1 cellular context compared by ENCODE assay signal in the genomic region with DNA sequence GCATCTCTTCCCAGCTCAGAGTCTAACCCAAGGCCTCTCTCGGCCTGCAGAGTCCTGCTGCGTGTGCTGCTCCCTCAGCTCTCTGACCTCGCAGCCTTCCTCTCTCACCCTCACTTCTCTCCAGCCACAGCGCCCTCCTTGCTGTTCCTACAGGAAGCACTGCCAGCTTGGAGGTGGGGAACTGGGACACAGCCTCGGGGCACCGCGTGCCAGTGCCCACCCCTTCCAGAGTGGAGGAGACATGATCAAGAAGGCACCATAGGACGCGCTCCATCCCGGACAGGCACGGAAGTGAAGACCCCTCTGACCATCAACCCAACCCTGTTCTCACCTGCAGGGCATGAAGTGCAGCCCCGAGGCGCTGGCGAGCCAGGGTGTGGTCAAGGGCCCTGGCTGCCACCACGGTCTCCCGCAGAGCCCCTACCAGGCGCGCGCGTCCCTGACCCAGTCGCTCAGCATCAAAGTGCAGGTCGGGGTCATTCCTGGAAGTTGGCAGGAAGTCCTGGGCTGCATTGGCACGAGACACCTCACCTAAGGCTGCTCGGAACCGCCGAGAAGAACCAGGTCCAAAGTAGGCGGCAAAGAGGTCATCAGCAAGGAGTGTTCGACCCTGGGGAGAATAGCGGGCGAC.
TF ChIP-seq lines count a peak whose summit lies in the region.

No MANE protein-coding gene starts in this region.

TF ChIP-seq in HepG2, 621 proteins besides CTCF, POLR2A, EP300 and RAD21 (continued from another document):
- TF ChIP-seq PPARG (CRISPR knock-in tag; conservative IDR thresholded peaks at IDR 0.05): no peak
- no peak for TF ChIP-seq RBFOX2 (IDR thresholded peaks at IDR 0.05; ENCODE audit: low read depth, low read length)
- TF ChIP-seq ZNF713 (CRISPR knock-in tag; IDR thresholded peaks at IDR 0.05): no peak
- TF ChIP-seq, protein P1, sequence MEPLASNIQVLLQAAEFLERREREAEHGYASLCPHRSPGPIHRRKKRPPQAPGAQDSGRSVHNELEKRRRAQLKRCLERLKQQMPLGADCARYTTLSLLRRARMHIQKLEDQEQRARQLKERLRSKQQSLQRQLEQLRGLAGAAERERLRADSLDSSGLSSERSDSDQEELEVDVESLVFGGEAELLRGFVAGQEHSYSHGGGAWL (CRISPR knock-in tag; IDR thresholded peaks at IDR 0.05): no peak
- no peak for TF ChIP-seq ZMYM2 (CRISPR knock-in tag; IDR thresholded peaks at IDR 0.05)
- no peak for TF ChIP-seq XRCC5 (optimal IDR thresholded peaks at IDR 0.05; ENCODE audit: low read length)
- TF ChIP-seq, protein P2, sequence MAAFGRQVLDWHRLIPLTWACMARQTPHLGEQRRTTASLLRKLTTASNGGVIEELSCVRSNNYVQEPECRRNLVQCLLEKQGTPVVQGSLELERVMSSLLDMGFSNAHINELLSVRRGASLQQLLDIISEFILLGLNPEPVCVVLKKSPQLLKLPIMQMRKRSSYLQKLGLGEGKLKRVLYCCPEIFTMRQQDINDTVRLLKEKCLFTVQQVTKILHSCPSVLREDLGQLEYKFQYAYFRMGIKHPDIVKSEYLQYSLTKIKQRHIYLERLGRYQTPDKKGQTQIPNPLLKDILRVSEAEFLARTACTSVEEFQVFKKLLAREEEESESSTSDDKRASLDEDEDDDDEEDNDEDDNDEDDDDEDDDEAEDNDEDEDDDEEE (CRISPR knock-in tag; IDR thresholded peaks at IDR 0.05): no peak
- TF ChIP-seq, protein P3, sequence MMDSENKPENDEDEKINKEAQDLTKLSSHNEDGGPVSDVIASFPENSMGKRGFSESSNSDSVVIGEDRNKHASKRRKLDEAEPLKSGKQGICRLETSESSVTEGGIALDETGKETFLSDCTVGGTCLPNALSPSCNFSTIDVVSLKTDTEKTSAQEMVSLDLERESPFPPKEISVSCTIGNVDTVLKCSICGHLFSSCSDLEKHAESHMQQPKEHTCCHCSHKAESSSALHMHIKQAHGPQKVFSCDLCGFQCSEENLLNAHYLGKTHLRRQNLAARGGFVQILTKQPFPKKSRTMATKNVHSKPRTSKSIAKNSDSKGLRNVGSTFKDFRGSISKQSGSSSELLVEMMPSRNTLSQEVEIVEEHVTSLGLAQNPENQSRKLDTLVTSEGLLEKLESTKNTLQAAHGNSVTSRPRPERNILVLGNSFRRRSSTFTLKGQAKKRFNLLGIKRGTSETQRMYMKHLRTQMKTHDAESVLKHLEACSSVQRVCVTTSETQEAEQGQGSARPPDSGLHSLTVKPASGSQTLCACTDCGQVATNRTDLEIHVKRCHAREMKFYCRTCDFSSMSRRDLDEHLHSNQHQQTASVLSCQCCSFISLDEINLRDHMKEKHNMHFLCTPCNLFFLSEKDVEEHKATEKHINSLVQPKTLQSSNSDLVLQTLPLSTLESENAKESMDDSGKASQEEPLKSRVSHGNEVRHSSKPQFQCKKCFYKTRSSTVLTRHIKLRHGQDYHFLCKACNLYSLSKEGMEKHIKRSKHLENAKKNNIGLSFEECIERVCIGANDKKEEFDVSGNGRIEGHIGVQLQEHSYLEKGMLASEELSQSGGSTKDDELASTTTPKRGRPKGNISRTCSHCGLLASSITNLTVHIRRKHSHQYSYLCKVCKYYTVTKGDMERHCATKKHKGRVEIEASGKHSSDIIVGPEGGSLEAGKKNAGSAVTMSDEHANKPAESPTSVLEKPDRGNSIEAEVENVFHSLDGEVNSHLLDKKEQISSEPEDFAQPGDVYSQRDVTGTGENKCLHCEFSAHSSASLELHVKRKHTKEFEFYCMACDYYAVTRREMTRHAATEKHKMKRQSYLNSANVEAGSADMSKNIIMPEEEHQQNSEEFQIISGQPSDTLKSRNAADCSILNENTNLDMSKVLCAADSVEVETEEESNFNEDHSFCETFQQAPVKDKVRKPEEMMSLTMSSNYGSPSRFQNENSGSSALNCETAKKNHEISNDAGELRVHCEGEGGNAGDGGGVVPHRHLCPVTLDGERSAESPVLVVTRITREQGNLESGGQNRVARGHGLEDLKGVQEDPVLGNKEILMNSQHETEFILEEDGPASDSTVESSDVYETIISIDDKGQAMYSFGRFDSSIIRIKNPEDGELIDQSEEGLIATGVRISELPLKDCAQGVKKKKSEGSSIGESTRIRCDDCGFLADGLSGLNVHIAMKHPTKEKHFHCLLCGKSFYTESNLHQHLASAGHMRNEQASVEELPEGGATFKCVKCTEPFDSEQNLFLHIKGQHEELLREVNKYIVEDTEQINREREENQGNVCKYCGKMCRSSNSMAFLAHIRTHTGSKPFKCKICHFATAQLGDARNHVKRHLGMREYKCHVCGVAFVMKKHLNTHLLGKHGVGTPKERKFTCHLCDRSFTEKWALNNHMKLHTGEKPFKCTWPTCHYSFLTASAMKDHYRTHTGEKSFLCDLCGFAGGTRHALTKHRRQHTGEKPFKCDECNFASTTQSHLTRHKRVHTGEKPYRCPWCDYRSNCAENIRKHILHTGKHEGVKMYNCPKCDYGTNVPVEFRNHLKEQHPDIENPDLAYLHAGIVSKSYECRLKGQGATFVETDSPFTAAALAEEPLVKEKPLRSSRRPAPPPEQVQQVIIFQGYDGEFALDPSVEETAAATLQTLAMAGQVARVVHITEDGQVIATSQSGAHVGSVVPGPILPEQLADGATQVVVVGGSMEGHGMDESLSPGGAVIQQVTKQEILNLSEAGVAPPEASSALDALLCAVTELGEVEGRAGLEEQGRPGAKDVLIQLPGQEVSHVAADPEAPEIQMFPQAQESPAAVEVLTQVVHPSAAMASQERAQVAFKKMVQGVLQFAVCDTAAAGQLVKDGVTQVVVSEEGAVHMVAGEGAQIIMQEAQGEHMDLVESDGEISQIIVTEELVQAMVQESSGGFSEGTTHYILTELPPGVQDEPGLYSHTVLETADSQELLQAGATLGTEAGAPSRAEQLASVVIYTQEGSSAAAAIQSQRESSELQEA (CRISPR knock-in tag; IDR thresholded peaks at IDR 0.05; ENCODE audit: not compliant biosample characterization): no peak
- TF ChIP-seq, protein P4, sequence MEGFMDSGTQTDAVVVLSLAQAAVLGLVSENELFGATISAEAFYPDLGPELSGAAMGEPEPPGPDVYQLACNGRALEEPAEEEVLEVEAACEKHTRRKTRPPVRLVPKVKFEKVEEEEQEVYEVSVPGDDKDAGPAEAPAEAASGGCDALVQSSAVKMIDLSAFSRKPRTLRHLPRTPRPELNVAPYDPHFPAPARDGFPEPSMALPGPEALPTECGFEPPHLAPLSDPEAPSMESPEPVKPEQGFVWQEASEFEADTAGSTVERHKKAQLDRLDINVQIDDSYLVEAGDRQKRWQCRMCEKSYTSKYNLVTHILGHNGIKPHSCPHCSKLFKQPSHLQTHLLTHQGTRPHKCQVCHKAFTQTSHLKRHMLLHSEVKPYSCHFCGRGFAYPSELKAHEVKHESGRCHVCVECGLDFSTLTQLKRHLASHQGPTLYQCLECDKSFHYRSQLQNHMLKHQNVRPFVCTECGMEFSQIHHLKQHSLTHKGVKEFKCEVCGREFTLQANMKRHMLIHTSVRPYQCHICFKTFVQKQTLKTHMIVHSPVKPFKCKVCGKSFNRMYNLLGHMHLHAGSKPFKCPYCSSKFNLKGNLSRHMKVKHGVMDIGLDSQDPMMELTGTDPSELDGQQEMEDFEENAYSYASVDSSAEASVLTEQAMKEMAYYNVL (CRISPR knock-in tag; IDR thresholded peaks at IDR 0.05; ENCODE audit: borderline replicate concordance): no peak
- TF ChIP-seq, protein P5, sequence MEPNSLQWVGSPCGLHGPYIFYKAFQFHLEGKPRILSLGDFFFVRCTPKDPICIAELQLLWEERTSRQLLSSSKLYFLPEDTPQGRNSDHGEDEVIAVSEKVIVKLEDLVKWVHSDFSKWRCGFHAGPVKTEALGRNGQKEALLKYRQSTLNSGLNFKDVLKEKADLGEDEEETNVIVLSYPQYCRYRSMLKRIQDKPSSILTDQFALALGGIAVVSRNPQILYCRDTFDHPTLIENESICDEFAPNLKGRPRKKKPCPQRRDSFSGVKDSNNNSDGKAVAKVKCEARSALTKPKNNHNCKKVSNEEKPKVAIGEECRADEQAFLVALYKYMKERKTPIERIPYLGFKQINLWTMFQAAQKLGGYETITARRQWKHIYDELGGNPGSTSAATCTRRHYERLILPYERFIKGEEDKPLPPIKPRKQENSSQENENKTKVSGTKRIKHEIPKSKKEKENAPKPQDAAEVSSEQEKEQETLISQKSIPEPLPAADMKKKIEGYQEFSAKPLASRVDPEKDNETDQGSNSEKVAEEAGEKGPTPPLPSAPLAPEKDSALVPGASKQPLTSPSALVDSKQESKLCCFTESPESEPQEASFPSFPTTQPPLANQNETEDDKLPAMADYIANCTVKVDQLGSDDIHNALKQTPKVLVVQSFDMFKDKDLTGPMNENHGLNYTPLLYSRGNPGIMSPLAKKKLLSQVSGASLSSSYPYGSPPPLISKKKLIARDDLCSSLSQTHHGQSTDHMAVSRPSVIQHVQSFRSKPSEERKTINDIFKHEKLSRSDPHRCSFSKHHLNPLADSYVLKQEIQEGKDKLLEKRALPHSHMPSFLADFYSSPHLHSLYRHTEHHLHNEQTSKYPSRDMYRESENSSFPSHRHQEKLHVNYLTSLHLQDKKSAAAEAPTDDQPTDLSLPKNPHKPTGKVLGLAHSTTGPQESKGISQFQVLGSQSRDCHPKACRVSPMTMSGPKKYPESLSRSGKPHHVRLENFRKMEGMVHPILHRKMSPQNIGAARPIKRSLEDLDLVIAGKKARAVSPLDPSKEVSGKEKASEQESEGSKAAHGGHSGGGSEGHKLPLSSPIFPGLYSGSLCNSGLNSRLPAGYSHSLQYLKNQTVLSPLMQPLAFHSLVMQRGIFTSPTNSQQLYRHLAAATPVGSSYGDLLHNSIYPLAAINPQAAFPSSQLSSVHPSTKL (CRISPR knock-in tag; IDR thresholded peaks at IDR 0.05): peak; percentile 58
- no peak for TF ChIP-seq SAFB2 (CRISPR knock-in tag; IDR thresholded peaks at IDR 0.05; ENCODE audit: borderline replicate concordance, low read depth)
- TF ChIP-seq HDAC6 (IDR thresholded peaks at IDR 0.05; ENCODE audit: low read depth, low read length): no peak
